In genomic region chr7:133339772-133340171, GRCh38 we compare ENCODE assay signal across 23 cellular contexts.
"Had no signal": no experiment of that assay in that cellular context is flagged by ENCODE, and none has a peak within 500 bp of the region (broad histone marks: within the 10 kb centered on the region; RNA-seq: fewer than 3 reads in every experiment).

No MANE protein-coding gene starts in this region.

- FAIRE-seq: endometrium, small intestine, urothelium cell line had no signal

- ATAC-seq: gastrocnemius medialis; heart right ventricle; left lobe of liver; mucosa of descending colon; naive thymus-derived CD8-positive, alpha-beta T cell; right cardiac atrium had no signal

- H3K27me3 Mint-ChIP-seq: naive thymus-derived CD8-positive, alpha-beta T cell; type B pancreatic cell had no signal

- H3K4me3 Mint-ChIP-seq: naive thymus-derived CD8-positive, alpha-beta T cell; type B pancreatic cell had no signal

- H3K4me3 ChIP-seq: coronary artery, dorsolateral prefrontal cortex, esophagus muscularis mucosa, gastrocnemius medialis, heart right ventricle, mucosa of descending colon, suprapubic skin, thyroid gland had no signal

- H3K27ac Mint-ChIP-seq: naive thymus-derived CD8-positive, alpha-beta T cell; type B pancreatic cell had no signal

- DNase-seq: dorsolateral prefrontal cortex; effector CD8-positive, alpha-beta T cell; gastrocnemius medialis; heart right ventricle; hypothalamus; kidney glomerular epithelial cell; mammary epithelial cell; mucosa of descending colon; naive thymus-derived CD8-positive, alpha-beta T cell; right cardiac atrium; small intestine; stimulated activated CD4-positive, alpha-beta T cell treated with anti-CD3 and anti-CD28 coated beads, Interleukin-12 subunit alpha, Interleukin-12 subunit beta, amount 100 ng/mL, for 4 hours; stimulated activated naive CD4-positive, alpha-beta T cell treated with Interleukin-2 at 50 U/mL for 16 hours; thyroid gland had no signal

- H3K4me1 ChIP-seq: esophagus muscularis mucosa, suprapubic skin, thyroid gland had no signal

- H3K36me3 ChIP-seq: neutrophil, suprapubic skin, thyroid gland had no signal

- H3K27ac ChIP-seq: coronary artery, dorsolateral prefrontal cortex, epithelial cell of prostate, esophagus muscularis mucosa, gastrocnemius medialis, heart right ventricle, neutrophil, suprapubic skin, thyroid gland had no signal

- H3K9me3 ChIP-seq: neutrophil, thyroid gland had no signal

- H3K27me3 ChIP-seq: dorsolateral prefrontal cortex, esophagus muscularis mucosa, gastrocnemius medialis, heart right ventricle, neutrophil, suprapubic skin, thyroid gland had no signal
